1 cellular context compared by ENCODE assay signal in genomic region chr7:138667535-138667934, GRCh38.
TF ChIP-seq lines count a peak whose summit lies in the region.

No MANE protein-coding gene starts in this region.

TF ChIP-seq in K562, 482 proteins besides CTCF, POLR2A, EP300 and RAD21 (continued from another document):
- TF ChIP-seq HMBOX1 (IDR thresholded peaks at IDR 0.05) (0 out of 2 replicates have a peak, but pooled peaks have one; percentile 24), BCOR (IDR thresholded peaks at IDR 0.05) (no peak), BCL6 (CRISPR knock-in tag; IDR thresholded peaks at IDR 0.05) (0 out of 2 replicates have a peak, but pooled peaks have one; percentile 58), ZNF239 (CRISPR knock-in tag; IDR thresholded peaks at IDR 0.05) (peak; percentile 16; the same call in 1 of the 2 replicates)
